28 cellular contexts compared by ENCODE assay signal in genomic region chr6:150616581-150616980, GRCh38. TPM values are rescaled to one million over a fixed set of nuclear protein-coding genes. Genes with fewer than 3 reads are reported as not detected.
DNase-seq lines count a peak whose midpoint lies in the region; ATAC-seq, FAIRE-seq and TF ChIP-seq lines count a peak whose summit lies in the region.
"Had no signal": no experiment of that assay in that cellular context is flagged by ENCODE, and none has a peak within 500 bp of the region (broad histone marks: within the 10 kb centered on the region; RNA-seq: fewer than 3 reads in every experiment).

No MANE protein-coding gene starts in this region.

- H3K9ac ChIP-seq in SK-N-MC (ENCODE audit: insufficient read length) (no peak overlapping the region), neural progenitor cell (no peak overlapping the region)
- H3K9ac ChIP-seq: GM23248 had no signal

- DNase-seq in SK-N-MC (ENCODE audit: low read depth, low spot score) (no peak), neural progenitor cell (ENCODE audit: low spot score) (no peak), DMS114 treated with DMSO at 0.1 percent for 48 hours (lab: John Stamatoyannopoulos, UW; ENCODE audit: unreplicated experiment) (no peak), uterus (no peak)
- DNase-seq in activated naive CD4-positive, alpha-beta T cell treated with anti-CD3 and anti-CD28 coated beads, Interleukin-2, amount 50 U/mL, for 72 hours (ENCODE audit: low spot score in 2 of 2), result no peak
- no peak for DNase-seq in effector CD8-positive, alpha-beta T cell (lab: John Stamatoyannopoulos, UW)
- DNase-seq: AML-193; C1 segment of cervical spinal cord; Caco-2; CD4-positive, alpha-beta memory T cell; DMS79; GF-D8; GM23248; H7; MG63; NCI-H1105 treated with DMSO at 0.1 percent for 48 hours; NCI-H2081; NCI-H2227 treated with DMSO at 0.1 percent for 48 hours; NCI-H526 treated with DMSO at 0.1 percent for 48 hours; OCI-M1; Peyer's patch; SHP77 treated with DMSO at 0.1 percent for 48 hours; SW 1271 had no signal

- H3K79me2 ChIP-seq in DOHH2 (ENCODE audit: control insufficient read depth, low read length), result peaks cover 100% of the 10 kb centered on the region
- H3K79me2 ChIP-seq in neural progenitor cell (ENCODE audit: low read depth), result no peaks in the 10 kb centered on the region

- peaks cover 2% of the 10 kb centered on the region for H3K27me3 Mint-ChIP-seq in neural progenitor cell (ENCODE audit: insufficient read depth, low read depth)

- no peak overlapping the region for H3K4me3 Mint-ChIP-seq in neural progenitor cell
- H3K4me3 Mint-ChIP-seq: CD4-positive, alpha-beta memory T cell had no signal

- peaks cover 12% of the 10 kb centered on the region for H3K36me3 Mint-ChIP-seq in neural progenitor cell
- no peaks in the 10 kb centered on the region for H3K36me3 Mint-ChIP-seq in activated naive CD4-positive, alpha-beta T cell treated with anti-CD3 and anti-CD28 coated beads, Interleukin-2, amount 50 U/mL, for 72 hours
- H3K36me3 Mint-ChIP-seq: CD4-positive, alpha-beta memory T cell had no signal

- no peaks in the 10 kb centered on the region for H3K27me3 ChIP-seq in DOHH2 (ENCODE audit: control insufficient read depth, low read length)
- no peaks in the 10 kb centered on the region for H3K27me3 ChIP-seq in neural progenitor cell
- H3K27me3 ChIP-seq in uterus, result no peaks in the 10 kb centered on the region
- H3K27me3 ChIP-seq: MG63, Peyer's patch had no signal

- intact Hi-C loops in uterus (cut with DNase I; ENCODE audit: low total_unique reads), result no loop called here

- no peaks in the 10 kb centered on the region for H3K9me3 Mint-ChIP-seq in neural progenitor cell
- H3K9me3 Mint-ChIP-seq in activated naive CD4-positive, alpha-beta T cell treated with anti-CD3 and anti-CD28 coated beads, Interleukin-2, amount 50 U/mL, for 72 hours, result no peaks in the 10 kb centered on the region

- H3F3A ChIP-seq in DOHH2 (ENCODE audit: control insufficient read depth, insufficient read depth) (peaks cover 30% of the 10 kb centered on the region), neural progenitor cell (ENCODE audit: low read depth) (peaks cover 8% of the 10 kb centered on the region)

- H3K4me3 ChIP-seq in DOHH2 (ENCODE audit: low read length) (peak overlapping the region; percentile 66), SK-N-MC (peak overlapping the region; percentile 60), neural progenitor cell (no peak overlapping the region), uterus (no peak overlapping the region)
- H3K4me3 ChIP-seq: GM23248, MG63, Peyer's patch had no signal

- no peak for TF ChIP-seq POLR2A in uterus (IDR thresholded peaks at IDR 0.05)

- H3K27ac ChIP-seq in DOHH2 (ENCODE audit: low read depth, low read length) (peak overlapping the region; percentile 98), SK-N-MC (peak overlapping the region; percentile 83; the same call in 1 of the 2 replicates), neural progenitor cell (no peak overlapping the region), uterus (no peak overlapping the region)
- H3K27ac ChIP-seq: GM23248, Peyer's patch had no signal

- no peak overlapping the region for H2AFZ ChIP-seq in neural progenitor cell (replicated peaks)
- H2AFZ ChIP-seq: GM23248 had no signal

- TF ChIP-seq CTCF in DOHH2 (IDR thresholded peaks at IDR 0.05; ENCODE audit: low read depth, low read length, poor library complexity, severe bottlenecking), result no peak
- TF ChIP-seq CTCF in neural progenitor cell (IDR thresholded peaks at IDR 0.05), result no peak
- no peak for TF ChIP-seq CTCF in uterus (IDR thresholded peaks at IDR 0.05)

- H3K27ac Mint-ChIP-seq in neural progenitor cell, result no peak overlapping the region
- H3K27ac Mint-ChIP-seq in activated naive CD4-positive, alpha-beta T cell treated with anti-CD3 and anti-CD28 coated beads, Interleukin-2, amount 50 U/mL, for 72 hours, result no peak overlapping the region

- H4K20me1 ChIP-seq in DOHH2 (ENCODE audit: control insufficient read depth, insufficient read depth, low read depth, low read length) (no peaks in the 10 kb centered on the region), neural progenitor cell (ENCODE audit: low read depth) (no peaks in the 10 kb centered on the region)

- H3K9me3 ChIP-seq in DOHH2 (ENCODE audit: control insufficient read depth, insufficient read depth, low read length), result no peaks in the 10 kb centered on the region
- no peaks in the 10 kb centered on the region for H3K9me3 ChIP-seq in SK-N-MC (ENCODE audit: low read depth, low read length)
- H3K9me3 ChIP-seq in neural progenitor cell (ENCODE audit: low read depth), result no peaks in the 10 kb centered on the region
- no peaks in the 10 kb centered on the region for H3K9me3 ChIP-seq in uterus
- H3K9me3 ChIP-seq: Caco-2, MG63, Peyer's patch had no signal

- H3K4me1 Mint-ChIP-seq in neural progenitor cell, result peaks cover 28% of the 10 kb centered on the region
- H3K4me1 Mint-ChIP-seq: CD4-positive, alpha-beta memory T cell had no signal

- peaks cover 40% of the 10 kb centered on the region for H3K36me3 ChIP-seq in DOHH2 (ENCODE audit: control insufficient read depth, low read length)
- no peaks in the 10 kb centered on the region for H3K36me3 ChIP-seq in SK-N-MC (ENCODE audit: insufficient read depth, low read length)
- H3K36me3 ChIP-seq in neural progenitor cell, result no peaks in the 10 kb centered on the region
- no peaks in the 10 kb centered on the region for H3K36me3 ChIP-seq in uterus
- H3K36me3 ChIP-seq: MG63, Peyer's patch had no signal

- H3K4me1 ChIP-seq in DOHH2 (ENCODE audit: control insufficient read depth, low read length) (peaks cover 99% of the 10 kb centered on the region), neural progenitor cell (peaks cover 22% of the 10 kb centered on the region), uterus (no peaks in the 10 kb centered on the region)

- ATAC-seq in activated naive CD4-positive, alpha-beta T cell treated with anti-CD3 and anti-CD28 coated beads, Interleukin-2, amount 50 U/mL, for 72 hours, result no peak
- ATAC-seq: HepG2 had no signal

- no peaks in the 10 kb centered on the region for H3K9me2 ChIP-seq in DOHH2 (replicated peaks; ENCODE audit: control insufficient read depth, low read length)

- FAIRE-seq in islet of Langerhans (lab: Jason Lieb, UNC), result peak; percentile 5
- FAIRE-seq: A204.1, HepG2 had no signal

- H3K4me2 ChIP-seq in DOHH2 (ENCODE audit: low read length) (peak overlapping the region; percentile 72), neural progenitor cell (peak overlapping the region; percentile 65)

RNA-seq across cellular contexts. Expression of gene PLEKHG1, which starts 16.9 kb away (rescaled TPM):
- total RNA-seq in neural progenitor cell (ENCODE audit: low replicate concordance) (4.6 and 4.7 TPM in 2 replicates), uterus (10 to 100 TPM in 3 of 4 donors, 1 to 10 TPM in 1; 7.2 to 50.3 (median 33.0) TPM)
- total RNA-seq in activated naive CD4-positive, alpha-beta T cell treated with anti-CD3 and anti-CD28 coated beads, Interleukin-2, amount 50 U/mL, for 72 hours, result 1 to 10 TPM; 2.1 to 3.0 TPM
- total RNA-seq: LHCN-M2 had no signal

Comparison
In these comparisons a context has a peak if more than half of its experiments do, and no peak if none do; other contexts are left out.
1. H3K27ac ChIP-seq: peak in DOHH2 (single experiment) and SK-N-MC (single experiment); none in neural progenitor cell (single experiment) and uterus (0 of 2).
2. H3K4me3 ChIP-seq: peak in DOHH2 (single experiment) and SK-N-MC (single experiment); none in neural progenitor cell (single experiment) and uterus (0 of 2).